In the genomic region with DNA sequence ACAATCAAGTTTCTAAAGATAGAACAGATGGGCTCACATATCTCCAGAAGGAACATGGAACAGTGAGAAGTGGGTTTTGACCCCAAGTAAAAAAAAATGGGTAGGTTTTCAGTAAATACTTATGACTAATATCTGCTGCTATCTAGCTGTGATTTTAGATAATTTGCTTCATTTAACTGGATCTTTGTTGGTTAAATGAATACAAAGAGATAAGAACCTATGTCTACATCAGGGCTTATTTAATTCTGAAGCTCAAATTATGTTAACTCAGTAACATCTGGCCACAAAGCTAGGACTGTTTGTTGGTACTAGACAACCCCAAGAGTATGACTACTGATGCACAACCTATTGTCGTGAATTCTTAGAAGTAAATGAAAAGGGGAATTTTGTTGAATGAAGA, we compare ENCODE assay signal across 20 cellular contexts.
DNase-seq lines count a peak whose midpoint lies in the region; ATAC-seq and TF ChIP-seq lines count a peak whose summit lies in the region.
"Had no signal": no experiment of that assay in that cellular context is flagged by ENCODE, and none has a peak within 500 bp of the region (broad histone marks: within the 10 kb centered on the region; RNA-seq: fewer than 3 reads in every experiment).

No MANE protein-coding gene starts in this region.

- no peaks in the 10 kb centered on the region for H3K27me3 ChIP-seq in osteoblast (ENCODE audit: insufficient read depth, low read length)
- H3K27me3 ChIP-seq: BLaER1 had no signal

- peaks cover 8% of the 10 kb centered on the region for H3K9me3 Mint-ChIP-seq in activated CD4-positive, alpha-beta T cell treated with anti-CD3 and anti-CD28 coated beads, Interleukin-2, amount 10 ng/mL, durations not matched to agents 24 days and 14 days
- H3K9me3 Mint-ChIP-seq in natural killer cell treated with Interleukin-12 subunit alpha and Interleukin-12 subunit beta and Interleukin-15 and Interleukin-18, amount 100 ng/mL, for 72 hours = no peaks in the 10 kb centered on the region
- H3K9me3 Mint-ChIP-seq: CD4-positive, CD25-positive, alpha-beta regulatory T cell; CD8-positive, alpha-beta T cell had no signal

- no peak for ATAC-seq in natural killer cell treated with Interleukin-12 subunit alpha and Interleukin-12 subunit beta and Interleukin-15 and Interleukin-18, amount 100 ng/mL, for 72 hours
- ATAC-seq: CD8-positive, alpha-beta T cell; GM12878 had no signal

- H3K27me3 Mint-ChIP-seq in activated CD4-positive, alpha-beta T cell treated with anti-CD3 and anti-CD28 coated beads, Interleukin-2, amount 10 ng/mL, durations not matched to agents 24 days and 14 days = peaks cover under 1% of the 10 kb centered on the region
- peaks cover 12 to 39% of the 10 kb centered on the region in 2 donors for H3K27me3 Mint-ChIP-seq in natural killer cell treated with Interleukin-12 subunit alpha and Interleukin-12 subunit beta and Interleukin-15 and Interleukin-18, amount 100 ng/mL, for 72 hours

- H3K4me3 Mint-ChIP-seq in activated CD4-positive, alpha-beta T cell treated with anti-CD3 and anti-CD28 coated beads, Interleukin-2, amount 10 ng/mL, durations not matched to agents 24 days and 14 days = no peak overlapping the region
- no peak overlapping the region for H3K4me3 Mint-ChIP-seq in natural killer cell treated with Interleukin-12 subunit alpha and Interleukin-12 subunit beta and Interleukin-15 and Interleukin-18, amount 100 ng/mL, for 72 hours
- H3K4me3 Mint-ChIP-seq: B cell; CD4-positive, CD25-positive, alpha-beta regulatory T cell; CD8-positive, alpha-beta T cell had no signal

- H3K27ac Mint-ChIP-seq in activated CD4-positive, alpha-beta T cell treated with anti-CD3 and anti-CD28 coated beads, Interleukin-2, amount 10 ng/mL, durations not matched to agents 24 days and 14 days = no peak overlapping the region
- no peak overlapping the region for H3K27ac Mint-ChIP-seq in natural killer cell treated with Interleukin-12 subunit alpha and Interleukin-12 subunit beta and Interleukin-15 and Interleukin-18, amount 100 ng/mL, for 72 hours
- H3K27ac Mint-ChIP-seq: B cell; CD4-positive, CD25-positive, alpha-beta regulatory T cell; CD8-positive, alpha-beta T cell had no signal

- H3K4me1 Mint-ChIP-seq in activated CD4-positive, alpha-beta T cell treated with anti-CD3 and anti-CD28 coated beads, Interleukin-2, amount 10 ng/mL, durations not matched to agents 24 days and 14 days = peaks cover 2% of the 10 kb centered on the region
- no peaks in the 10 kb centered on the region for H3K4me1 Mint-ChIP-seq in natural killer cell treated with Interleukin-12 subunit alpha and Interleukin-12 subunit beta and Interleukin-15 and Interleukin-18, amount 100 ng/mL, for 72 hours (ENCODE audit: low read depth in 2 of 2)

- TF ChIP-seq CTCF in astrocyte of the cerebellum (IDR thresholded peaks at IDR 0.05; ENCODE audit: low read depth, low read length, missing control alignments) = no peak
- TF ChIP-seq CTCF in osteoblast (IDR thresholded peaks at IDR 0.05; ENCODE audit: extremely low read depth, low read depth, low read length) = no peak

- CTCF ChIA-PET in HEK293T (lab: Yijun Ruan, JAX) = no interaction called here

- no peak overlapping the region for H2AFZ ChIP-seq in osteoblast (ENCODE audit: low read length)

- POLR2A ChIA-PET in HEK293T (lab: Yijun Ruan, JAX) = no interaction called here

- no peaks in the 10 kb centered on the region for H4K20me1 ChIP-seq in osteoblast (ENCODE audit: insufficient read depth, low read length)
- H4K20me1 ChIP-seq: BLaER1 had no signal

- H3K4me1 ChIP-seq in osteoblast (ENCODE audit: insufficient read depth, low read length) = peaks cover 14% of the 10 kb centered on the region
- H3K4me1 ChIP-seq: BLaER1, Caco-2 had no signal

- H3K4me2 ChIP-seq in osteoblast (ENCODE audit: insufficient read depth, low read length) = no peak overlapping the region
- H3K4me2 ChIP-seq: BLaER1 had no signal

- peak; percentile 37 for DNase-seq in activated CD4-positive, alpha-beta T cell treated with anti-CD3 and anti-CD28 coated beads, Interleukin-2, amount 10 ng/mL, durations not matched to agents 24 days and 14 days
- DNase-seq in activated CD4-positive, alpha-beta T cell treated with anti-CD3 and anti-CD28 coated beads, Interleukin-2, amount 50 U/mL, for 4 hours = no peak
- DNase-seq in astrocyte of the cerebellum (ENCODE audit: low read depth) = peak; percentile 8
- no peak for DNase-seq in osteoblast (ENCODE audit: insufficient read length, low spot score, missing footprints)
- DNase-seq in natural killer cell treated with Interleukin-12 subunit alpha and Interleukin-12 subunit beta and Interleukin-15 and Interleukin-18, amount 100 ng/mL, for 72 hours (ENCODE audit: low spot score) = no peak
- no peak for DNase-seq in HEK293T (ENCODE audit: extremely low spot score)
- no peak for DNase-seq in KG1 (lab: John Stamatoyannopoulos, UW)
- DNase-seq: Caco-2; CD4-positive, CD25-positive, alpha-beta regulatory T cell; CD8-positive, alpha-beta T cell; DMS153; DMS79; EL; GDM1; H7 had no signal

- in situ Hi-C loops in astrocyte of the cerebellum (cut with HindIII; ENCODE audit: low sequenced_read_pairs) = no loop called here

- H3K9me3 ChIP-seq in osteoblast (ENCODE audit: low read depth, low read length) = no peaks in the 10 kb centered on the region
- H3K9me3 ChIP-seq: BLaER1, Caco-2 had no signal

- no peaks in the 10 kb centered on the region for H3K36me3 ChIP-seq in osteoblast (ENCODE audit: insufficient read depth, low read length)
- H3K36me3 ChIP-seq: BLaER1 had no signal

- H3K27ac ChIP-seq in osteoblast (ENCODE audit: low read depth, low read length) = peak overlapping the region; percentile 16
- H3K27ac ChIP-seq: 22Rv1, BLaER1, C4-2B had no signal

- H3K4me3 ChIP-seq in astrocyte of the cerebellum (ENCODE audit: low read depth, low read length) = no peak overlapping the region
- no peak overlapping the region for H3K4me3 ChIP-seq in osteoblast (ENCODE audit: insufficient read depth, low read length)
- H3K4me3 ChIP-seq: BLaER1, GM12878 had no signal

- H3K79me2 ChIP-seq in osteoblast (ENCODE audit: insufficient read depth, low read length) = no peaks in the 10 kb centered on the region

- intact Hi-C loops in activated CD4-positive, alpha-beta T cell treated with anti-CD3 and anti-CD28 coated beads, Interleukin-2, amount 10 ng/mL, durations not matched to agents 24 days and 14 days (cut with micrococcal nuclease) = no loop called here

- H3K36me3 Mint-ChIP-seq in activated CD4-positive, alpha-beta T cell treated with anti-CD3 and anti-CD28 coated beads, Interleukin-2, amount 10 ng/mL, durations not matched to agents 24 days and 14 days (ENCODE audit: low read depth) = no peaks in the 10 kb centered on the region
- H3K36me3 Mint-ChIP-seq in natural killer cell treated with Interleukin-12 subunit alpha and Interleukin-12 subunit beta and Interleukin-15 and Interleukin-18, amount 100 ng/mL, for 72 hours = no peaks in the 10 kb centered on the region
- H3K36me3 Mint-ChIP-seq: CD4-positive, CD25-positive, alpha-beta regulatory T cell; CD8-positive, alpha-beta T cell had no signal

TF ChIP-seq in HEK293T, 16 proteins besides CTCF, POLR2A, EP300 and RAD21:
- no peak for TF ChIP-seq SUZ12 (IDR thresholded peaks at IDR 0.05)
- no peak for TF ChIP-seq FOXA1 (IDR thresholded peaks at IDR 0.05)
- TF ChIP-seq SP1 (IDR thresholded peaks at IDR 0.05) = no peak
- TF ChIP-seq TARDBP (IDR thresholded peaks at IDR 0.05) = no peak
TF ChIP-seq in HEK293T: peak in this region for 0.

Comparison
In these comparisons a context has a peak if more than half of its experiments do, and no peak if none do; other contexts are left out.
1. DNase-seq: peak in activated CD4-positive, alpha-beta T cell treated with anti-CD3 and anti-CD28 coated beads, Interleukin-2, amount 10 ng/mL, durations not matched to agents 24 days and 14 days (single experiment) and astrocyte of the cerebellum (single experiment); none in activated CD4-positive, alpha-beta T cell treated with anti-CD3 and anti-CD28 coated beads, Interleukin-2, amount 50 U/mL, for 4 hours (0 of 2), osteoblast (single experiment), natural killer cell treated with Interleukin-12 subunit alpha and Interleukin-12 subunit beta and Interleukin-15 and Interleukin-18, amount 100 ng/mL, for 72 hours (single experiment), HEK293T (single experiment) and KG1 (single experiment).